In genomic region chr6:106748547-106749207, GRCh38 we compare ENCODE assay signal across 20 cellular contexts.
DNase-seq lines count a peak whose midpoint lies in the region; ATAC-seq and TF ChIP-seq lines count a peak whose summit lies in the region.
"Had no signal": no experiment of that assay in that cellular context is flagged by ENCODE, and none has a peak within 500 bp of the region (broad histone marks: within the 10 kb centered on the region; RNA-seq: fewer than 3 reads in every experiment).

No MANE protein-coding gene starts in this region.

- H3K9me2 ChIP-seq in Karpas-422 (replicated peaks; ENCODE audit: insufficient read depth, low read length) = no peaks in the 10 kb centered on the region

- H3K9ac ChIP-seq in Karpas-422 (ENCODE audit: low read length) (peak overlapping the region; percentile 60), mammary epithelial cell (ENCODE audit: insufficient read depth, low read length) (no peak overlapping the region)
- H3K9ac ChIP-seq: BLaER1 treated with 17β-estradiol and CSF1 and Interleukin-3, amounts not matched to agents 10 nM and 100 nM had no signal

- intact Hi-C loops in mammary epithelial cell (cut with micrococcal nuclease) = no loop called here

- H3K36me3 ChIP-seq in Karpas-422 (ENCODE audit: insufficient read depth, low read length) = no peaks in the 10 kb centered on the region
- H3K36me3 ChIP-seq in mammary epithelial cell (ENCODE audit: insufficient read depth, low read length) = no peaks in the 10 kb centered on the region
- H3K36me3 ChIP-seq: ascending aorta; BLaER1 treated with 17β-estradiol and CSF1 and Interleukin-3, amounts not matched to agents 10 nM and 100 nM; left lung had no signal

- CTCF ChIA-PET in mammary epithelial cell (lab: Charles Lee; ENCODE audit: low non-redundant PET) = no interaction called here

- H3K79me2 ChIP-seq in Karpas-422 (ENCODE audit: low read length) (no peaks in the 10 kb centered on the region), mammary epithelial cell (ENCODE audit: insufficient read depth, low read length) (no peaks in the 10 kb centered on the region)

- DNase-seq in ELR (ENCODE audit: low read depth) (peak; percentile 29), Karpas-422 (peak; percentile 79), mammary epithelial cell (no peak), iPS-NIHi7 (ENCODE audit: extremely low spot score) (peak; percentile 63), mesenteric fat pad (ENCODE audit: low spot score) (no peak), NAMALWA (ENCODE audit: low spot score) (no peak)
- DNase-seq: activated CD4-positive, alpha-beta T cell treated with anti-CD3 and anti-CD28 coated beads, Interleukin-2, amount 50 U/mL, for 1 hour; dorsolateral prefrontal cortex; left lung; naive thymus-derived CD8-positive, alpha-beta T cell; NCI-H1048; right cardiac atrium; Right ventricle myocardium superior; stimulated activated CD4-positive, alpha-beta T cell treated with anti-CD3 and anti-CD28 coated beads, Interleukin-4, amount 100 ng/mL, for 24 hours; T-helper 9 cell had no signal

- TF ChIP-seq CTCF in mammary epithelial cell (conservative IDR thresholded peaks at IDR 0.05 in 1 of 2, IDR thresholded peaks at IDR 0.05 in 1 of 2; ENCODE audit: extremely low read depth in 1 of 2, insufficient read depth in 1 of 2, low read depth in 1 of 2, low read length in 2 of 2) = peak in 1 of 2 donors; percentile 24

- WGBS in mammary epithelial cell (ENCODE audit: low coverage, missing lambda C conversion rate) = 98% methylated on average over 3 of the region's 3 CpGs

- H3K27me3 ChIP-seq in Karpas-422 (ENCODE audit: low read length) = no peaks in the 10 kb centered on the region
- H3K27me3 ChIP-seq in mammary epithelial cell (ENCODE audit: insufficient read depth, low read length) = no peaks in the 10 kb centered on the region
- H3K27me3 ChIP-seq: BLaER1 treated with 17β-estradiol and CSF1 and Interleukin-3, amounts not matched to agents 10 nM and 100 nM; left lung had no signal

- BruUV-seq in mammary epithelial cell (replicated peaks; lab: Mats Ljungman, UMichigan) = no TSS peak

- peak overlapping the region; percentile 67 for H3K4me2 ChIP-seq in Karpas-422 (ENCODE audit: low read depth, low read length, poor library complexity, severe bottlenecking)
- H3K4me2 ChIP-seq in mammary epithelial cell (ENCODE audit: insufficient read depth, low read depth, low read length) = no peak overlapping the region
- H3K4me2 ChIP-seq: BLaER1 treated with 17β-estradiol and CSF1 and Interleukin-3, amounts not matched to agents 10 nM and 100 nM had no signal

- H3K4me1 ChIP-seq in Karpas-422 (ENCODE audit: low read length) = peaks cover 100% of the 10 kb centered on the region
- H3K4me1 ChIP-seq in mammary epithelial cell (ENCODE audit: insufficient read depth, low read length) = peaks cover 63% of the 10 kb centered on the region
- H3K4me1 ChIP-seq: ascending aorta had no signal

- no peaks in the 10 kb centered on the region for H3K9me3 ChIP-seq in Karpas-422 (ENCODE audit: low read length)
- H3K9me3 ChIP-seq in mammary epithelial cell (replicated peaks; ENCODE audit: insufficient read depth, low read length) = no peaks in the 10 kb centered on the region
- H3K9me3 ChIP-seq: ascending aorta, left lung had no signal

- dilution Hi-C loops in mammary epithelial cell (cut with HindIII; ENCODE audit: low sequenced_read_pairs) = loop anchor here (5.0 kb wide), 1 partner anchor 49 kb away; no protein-coding TSS in a partner anchor

- in situ Hi-C loops in mammary epithelial cell (cut with MboI; ENCODE audit: low sequenced_read_pairs in 2 of 2) = no loop called here

- peak overlapping the region; percentile 29 for H3K4me3 ChIP-seq in Karpas-422 (ENCODE audit: low read length)
- H3K4me3 ChIP-seq in mammary epithelial cell (replicated peaks in 1 of 3; ENCODE audit: insufficient read depth in 1 of 3, low read depth in 2 of 3, low read length in 3 of 3) = no peak overlapping the region
- H3K4me3 ChIP-seq: ascending aorta; BLaER1 treated with 17β-estradiol and CSF1 and Interleukin-3, amounts not matched to agents 10 nM and 100 nM; dorsolateral prefrontal cortex; left lung had no signal

- H2AFZ ChIP-seq in Karpas-422 (ENCODE audit: low read length) = peak overlapping the region; percentile 32; the same call in 1 of the 2 replicates
- no peak overlapping the region for H2AFZ ChIP-seq in mammary epithelial cell (ENCODE audit: low read depth, low read length)

- H4K20me1 ChIP-seq in Karpas-422 (ENCODE audit: insufficient read depth, low read depth, low read length) (no peaks in the 10 kb centered on the region), mammary epithelial cell (ENCODE audit: insufficient read depth, low read length) (no peaks in the 10 kb centered on the region)
- H4K20me1 ChIP-seq: BLaER1 treated with 17β-estradiol and CSF1 and Interleukin-3, amounts not matched to agents 10 nM and 100 nM had no signal

- ATAC-seq in HG03095 (IDR thresholded peaks at IDR 0.05; ENCODE audit: unreplicated experiment) (no peak), HG03175 (IDR thresholded peaks at IDR 0.05; ENCODE audit: unreplicated experiment) (no peak)
- ATAC-seq: left lung; naive thymus-derived CD8-positive, alpha-beta T cell; right cardiac atrium; stimulated activated memory B cell treated with anti-CD40 and anti-IgM and Interleukin-4, amounts not matched to agents 10 μg/mL and 1 μg/mL and 100 μg/mL, for 72 hours had no signal

- H3K27ac ChIP-seq in Karpas-422 (ENCODE audit: low read length) = peak overlapping the region; percentile 99
- peak overlapping the region; percentile 77 for H3K27ac ChIP-seq in mammary epithelial cell (ENCODE audit: insufficient read depth, low read depth, low read length)
- H3K27ac ChIP-seq: ascending aorta; BLaER1 treated with 17β-estradiol and CSF1 and Interleukin-3, amounts not matched to agents 10 nM and 100 nM; dorsolateral prefrontal cortex; left lung had no signal

Comparison
In these comparisons a context has a peak if more than half of its experiments do, and no peak if none do; other contexts are left out.
1. DNase-seq: peak in ELR (single experiment), Karpas-422 (single experiment) and iPS-NIHi7 (single experiment); none in mammary epithelial cell (single experiment), mesenteric fat pad (single experiment) and NAMALWA (single experiment).